17 cellular contexts compared by ENCODE assay signal in genomic region chr1:29675481-29676263, GRCh38.
DNase-seq lines count a peak whose midpoint lies in the region; ATAC-seq and TF ChIP-seq lines count a peak whose summit lies in the region.
"Had no signal": no experiment of that assay in that cellular context is flagged by ENCODE, and none has a peak within 500 bp of the region (broad histone marks: within the 10 kb centered on the region; RNA-seq: fewer than 3 reads in every experiment).

No MANE protein-coding gene starts in this region.

- no peaks in the 10 kb centered on the region for H4K20me1 ChIP-seq in GM23338 (replicated peaks; ENCODE audit: insufficient read depth)

- H4K8ac ChIP-seq in neuronal stem cell (ENCODE audit: low read depth, low read length) = no peak overlapping the region

- no peaks in the 10 kb centered on the region for H3K9me2 ChIP-seq in GM23338 (ENCODE audit: insufficient read depth)

- no peak overlapping the region for H3K18ac ChIP-seq in neuronal stem cell (ENCODE audit: low read length)

- H3K4me3 ChIP-seq in GM23338 = no peak overlapping the region
- H3K4me3 ChIP-seq in WERI-Rb-1 (ENCODE audit: low read depth, low read length) = no peak overlapping the region
- H3K4me3 ChIP-seq in heart right ventricle = no peak overlapping the region
- H3K4me3 ChIP-seq in neuronal stem cell (ENCODE audit: low read length in 2 of 2) = no peak overlapping the region
- H3K4me3 ChIP-seq: dorsolateral prefrontal cortex, PC-9, upper lobe of left lung had no signal

- no peaks in the 10 kb centered on the region for H3K9me3 ChIP-seq in WERI-Rb-1 (ENCODE audit: severe bottlenecking)
- no peaks in the 10 kb centered on the region for H3K9me3 ChIP-seq in heart right ventricle
- no peaks in the 10 kb centered on the region for H3K9me3 ChIP-seq in neuronal stem cell (replicated peaks in 1 of 2; ENCODE audit: control insufficient read depth in 2 of 2, insufficient read depth in 1 of 2, low read depth in 1 of 2, low read length in 2 of 2)
- H3K9me3 ChIP-seq: upper lobe of left lung had no signal

- H2BK12ac ChIP-seq in neuronal stem cell (ENCODE audit: low read length) = no peak overlapping the region

- no peak overlapping the region for H3K9ac ChIP-seq in neuronal stem cell (ENCODE audit: low read depth, low read length, poor library complexity)

- H3K4me2 ChIP-seq in GM23338 = no peak overlapping the region
- no peak overlapping the region for H3K4me2 ChIP-seq in neuronal stem cell (ENCODE audit: insufficient read depth, low read length, poor library complexity, severe bottlenecking)
- H3K4me2 ChIP-seq: PC-9 had no signal

- H3K9me3 Mint-ChIP-seq in GM23338 = peaks cover 11% of the 10 kb centered on the region; the same call in 2 of the 3 replicates
- no peaks in the 10 kb centered on the region for H3K9me3 Mint-ChIP-seq in activated T-helper 2 cell treated with anti-CD3 and anti-CD28 coated beads, Interferon-gamma antibody, Interleukin-2, Interleukin-4, amounts not matched to agents 10 μg/mL and 5 μg/mL and 100 μg/mL, durations not matched to agents 14 hours and 24 hours and 36 hours

- H3K27ac ChIP-seq in GM23338 (ENCODE audit: low read depth) = no peak overlapping the region
- H3K27ac ChIP-seq in WERI-Rb-1 = peak overlapping the region; percentile 15
- H3K27ac ChIP-seq in heart right ventricle = peak overlapping the region in 3 of 10 donors; percentile 3 to 38 (median 16)
- H3K27ac ChIP-seq in neuronal stem cell (replicated peaks; ENCODE audit: low read length) = no peak overlapping the region
- H3K27ac ChIP-seq: C4-2B, dorsolateral prefrontal cortex, PC-9, upper lobe of left lung had no signal

- H2BK15ac ChIP-seq in neuronal stem cell (ENCODE audit: low read length) = no peak overlapping the region

- H3K27me3 ChIP-seq in GM23338 (ENCODE audit: insufficient read depth) (no peaks in the 10 kb centered on the region), WERI-Rb-1 (ENCODE audit: insufficient read depth, low read depth, severe bottlenecking) (no peaks in the 10 kb centered on the region), heart right ventricle (peaks cover 0 to 8% (median 0%) of the 10 kb centered on the region in 7 donors), neuronal stem cell (ENCODE audit: control insufficient read depth in 3 of 3, insufficient read depth in 3 of 3, low read depth in 1 of 3, low read length in 3 of 3) (no peaks in the 10 kb centered on the region)
- H3K27me3 ChIP-seq: upper lobe of left lung had no signal

- H3K4me1 Mint-ChIP-seq in GM23338 = peaks cover under 1% of the 10 kb centered on the region; the same call in 1 of the 3 replicates
- H3K4me1 Mint-ChIP-seq in activated T-helper 2 cell treated with anti-CD3 and anti-CD28 coated beads, Interferon-gamma antibody, Interleukin-2, Interleukin-4, amounts not matched to agents 10 μg/mL and 5 μg/mL and 100 μg/mL, durations not matched to agents 14 hours and 24 hours and 36 hours (ENCODE audit: low read depth) = no peaks in the 10 kb centered on the region

- no peak for DNase-seq in GM23338 (ENCODE audit: low spot score)
- DNase-seq in WERI-Rb-1 = peak; percentile 39
- no peak for DNase-seq in heart right ventricle
- no peak for DNase-seq in neuronal stem cell (ENCODE audit: low spot score)
- DNase-seq in activated T-helper 2 cell treated with anti-CD3 and anti-CD28 coated beads, Interferon-gamma antibody, Interleukin-2, Interleukin-4, amounts not matched to agents 10 μg/mL and 5 μg/mL and 100 μg/mL, durations not matched to agents 14 hours and 24 hours and 36 hours (ENCODE audit: low spot score) = no peak
- DNase-seq in DMS79 treated with DMSO at 0.1 percent for 48 hours (lab: John Stamatoyannopoulos, UW) = no peak
- no peak for DNase-seq in 8988T
- DNase-seq: activated CD4-positive, CD25-positive, alpha-beta regulatory T cell; activated T-cell treated with anti-CD3 and anti-CD28 coated beads, Interleukin-2, amount 50 U/mL, for 1 hour; mesenchymal stem cell; NCI-H1092; NCI-H446; PC-9 had no signal

- no peak overlapping the region for H3K4ac ChIP-seq in neuronal stem cell (ENCODE audit: low read length)

- intact Hi-C loops in heart right ventricle (cut with DNase I) = no loop called here
- intact Hi-C loops in activated T-helper 2 cell treated with anti-CD3 and anti-CD28 coated beads, Interferon-gamma antibody, Interleukin-2, Interleukin-4, amounts not matched to agents 10 μg/mL and 5 μg/mL and 100 μg/mL, durations not matched to agents 14 hours and 24 hours and 36 hours (cut with micrococcal nuclease) = no loop called here

- H3K4me1 ChIP-seq in GM23338 (ENCODE audit: insufficient read depth) = no peaks in the 10 kb centered on the region
- peaks cover 0 to 10% (median 0%) of the 10 kb centered on the region in 9 donors for H3K4me1 ChIP-seq in heart right ventricle
- H3K4me1 ChIP-seq in neuronal stem cell (ENCODE audit: control insufficient read depth in 2 of 2, insufficient read depth in 1 of 2, low read depth in 1 of 2, low read length in 2 of 2) = peaks cover 0 to 4% of the 10 kb centered on the region in 2 donors
- H3K4me1 ChIP-seq: upper lobe of left lung had no signal

- H3K23ac ChIP-seq in neuronal stem cell (ENCODE audit: low read depth, low read length, poor library complexity) = no peak overlapping the region

- H3K4me3 Mint-ChIP-seq in GM23338 = no peak overlapping the region
- no peak overlapping the region for H3K4me3 Mint-ChIP-seq in activated T-helper 2 cell treated with anti-CD3 and anti-CD28 coated beads, Interferon-gamma antibody, Interleukin-2, Interleukin-4, amounts not matched to agents 10 μg/mL and 5 μg/mL and 100 μg/mL, durations not matched to agents 14 hours and 24 hours and 36 hours (ENCODE audit: low read depth)

- no peak overlapping the region for H2BK5ac ChIP-seq in neuronal stem cell (ENCODE audit: low read length)

- peaks cover 4% of the 10 kb centered on the region; the same call in 1 of the 3 replicates for H3K36me3 Mint-ChIP-seq in GM23338 (ENCODE audit: low read depth)
- H3K36me3 Mint-ChIP-seq in activated T-helper 2 cell treated with anti-CD3 and anti-CD28 coated beads, Interferon-gamma antibody, Interleukin-2, Interleukin-4, amounts not matched to agents 10 μg/mL and 5 μg/mL and 100 μg/mL, durations not matched to agents 14 hours and 24 hours and 36 hours (ENCODE audit: low read depth) = no peaks in the 10 kb centered on the region

- H3K36me3 ChIP-seq in GM23338 (ENCODE audit: insufficient read depth) (no peaks in the 10 kb centered on the region), WERI-Rb-1 (no peaks in the 10 kb centered on the region), heart right ventricle (no peaks in the 10 kb centered on the region), neuronal stem cell (replicated peaks in 1 of 2; ENCODE audit: control insufficient read depth in 2 of 2, insufficient read depth in 2 of 2, low read length in 2 of 2) (no peaks in the 10 kb centered on the region)
- H3K36me3 ChIP-seq: upper lobe of left lung had no signal

- H2AK5ac ChIP-seq in neuronal stem cell (ENCODE audit: low read depth, low read length) = no peak overlapping the region

- H4K91ac ChIP-seq in neuronal stem cell (ENCODE audit: low read depth, low read length, poor library complexity) = no peak overlapping the region

- H2BK120ac ChIP-seq in neuronal stem cell (ENCODE audit: low read depth, low read length) = no peak overlapping the region

- no peak overlapping the region for H3K14ac ChIP-seq in neuronal stem cell (ENCODE audit: low read length)

- no peaks in the 10 kb centered on the region for H3F3A ChIP-seq in GM23338 (replicated peaks; ENCODE audit: low read depth)

- H3K27ac Mint-ChIP-seq in GM23338 = 0 out of 2 replicates have a peak overlapping the region, but pooled peaks have one; percentile 55
- H3K27ac Mint-ChIP-seq in activated T-helper 2 cell treated with anti-CD3 and anti-CD28 coated beads, Interferon-gamma antibody, Interleukin-2, Interleukin-4, amounts not matched to agents 10 μg/mL and 5 μg/mL and 100 μg/mL, durations not matched to agents 14 hours and 24 hours and 36 hours = no peak overlapping the region

- TF ChIP-seq CTCF in GM23338 (conservative IDR thresholded peaks at IDR 0.05; ENCODE audit: low read depth in 2 of 2) = no peak
- TF ChIP-seq CTCF in WERI-Rb-1 (IDR thresholded peaks at IDR 0.05; ENCODE audit: low read depth, low read length) = no peak
- TF ChIP-seq CTCF in heart right ventricle (IDR thresholded peaks at IDR 0.05) = no peak

- H2AFZ ChIP-seq in GM23338 (0 out of 2 replicates have a peak overlapping the region, but pooled peaks have one; percentile 14), neuronal stem cell (ENCODE audit: low read length) (peak overlapping the region; percentile 7)
- H2AFZ ChIP-seq: PC-9 had no signal

- no peak for ATAC-seq in GM23338
- ATAC-seq in heart right ventricle = peak; percentile 44 to 82 (median 72)
- no peak for ATAC-seq in GM21515 (IDR thresholded peaks at IDR 0.05; ENCODE audit: unreplicated experiment)

- H3K27me3 Mint-ChIP-seq in GM23338 (ENCODE audit: insufficient read depth, low read depth, poor library complexity) = peaks cover 7% of the 10 kb centered on the region
- peaks cover 2% of the 10 kb centered on the region for H3K27me3 Mint-ChIP-seq in activated T-helper 2 cell treated with anti-CD3 and anti-CD28 coated beads, Interferon-gamma antibody, Interleukin-2, Interleukin-4, amounts not matched to agents 10 μg/mL and 5 μg/mL and 100 μg/mL, durations not matched to agents 14 hours and 24 hours and 36 hours (ENCODE audit: low read depth)

- 35 to 38% methylated on average over 12 of the region's 12 CpGs for WGBS in heart right ventricle, 2 donors
- WGBS in neuronal stem cell (ENCODE audit: extremely low coverage in 2 of 2, insufficient read length in 2 of 2, insufficient replicate concordance in 1 of 2), 2 donors = no CpG with 5 or more reads among the region's 12 CpGs

- H3K79me1 ChIP-seq in neuronal stem cell (ENCODE audit: low read depth, low read length) = no peaks in the 10 kb centered on the region

- H3K79me2 ChIP-seq in GM23338 (replicated peaks; ENCODE audit: insufficient read depth) = no peaks in the 10 kb centered on the region

TF ChIP-seq in GM23338, 12 proteins besides CTCF, POLR2A, EP300 and RAD21 (continues in another document):
- TF ChIP-seq EZH2 (IDR thresholded peaks at IDR 0.05; ENCODE audit: low read depth, unreplicated experiment) (no peak), EZH2phosphoT487 (IDR thresholded peaks at IDR 0.05; ENCODE audit: unreplicated experiment) (no peak), ZNF331 (CRISPR knock-in tag; IDR thresholded peaks at IDR 0.05; ENCODE audit: low read depth) (no peak), NANOG (IDR thresholded peaks at IDR 0.05; ENCODE audit: borderline replicate concordance) (no peak)

Comparison
In these comparisons a context has a peak if more than half of its experiments do, and no peak if none do; other contexts are left out.
1. ATAC-seq: peak in heart right ventricle (8 of 8); none in GM23338 (single experiment) and GM21515 (single experiment).